Comparison of ENCODE assay signal across 1 cellular context in the genomic region with DNA sequence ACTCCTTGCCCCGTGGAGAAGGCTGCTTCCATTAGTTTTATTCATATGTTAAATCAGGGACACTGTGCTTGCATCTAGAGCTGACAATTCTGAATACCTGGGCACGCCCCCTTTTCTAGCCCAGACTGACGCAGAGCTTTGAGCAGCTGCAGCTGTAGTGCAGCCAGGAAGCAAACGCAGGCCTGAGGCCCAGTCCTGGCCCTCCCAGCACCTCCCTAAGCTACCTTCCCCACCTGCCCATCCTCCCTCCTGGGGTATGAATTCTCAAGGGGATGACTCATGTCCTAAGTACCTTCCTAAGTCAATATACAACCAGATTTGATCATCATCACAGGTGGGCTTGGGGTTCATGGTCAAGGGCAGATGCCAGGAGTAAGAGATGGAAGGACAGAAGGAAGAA.
TF ChIP-seq lines count a peak whose summit lies in the region.

No MANE protein-coding gene starts in this region.

TF ChIP-seq in endothelial cell of umbilical vein, 7 proteins besides CTCF, POLR2A, EP300 and RAD21:
- TF ChIP-seq FOS (IDR thresholded peaks at IDR 0.05; ENCODE audit: borderline replicate concordance, insufficient read depth, low read length) (no peak), EZH2 (IDR thresholded peaks at IDR 0.05; ENCODE audit: borderline replicate concordance, low read depth, low read length, severe bottlenecking) (no peak), JUN (IDR thresholded peaks at IDR 0.05; ENCODE audit: borderline replicate concordance, insufficient read depth, insufficient read length, low read depth) (no peak), POLR2AphosphoS5 (IDR thresholded peaks at IDR 0.05; ENCODE audit: insufficient read depth, low read depth, low read length) (no peak), GATA2 (IDR thresholded peaks at IDR 0.05; ENCODE audit: insufficient read depth, insufficient read length, low read depth, low read length) (no peak), MYC (IDR thresholded peaks at IDR 0.05; ENCODE audit: low read depth, low read length) (no peak)
- TF ChIP-seq, protein P1, sequence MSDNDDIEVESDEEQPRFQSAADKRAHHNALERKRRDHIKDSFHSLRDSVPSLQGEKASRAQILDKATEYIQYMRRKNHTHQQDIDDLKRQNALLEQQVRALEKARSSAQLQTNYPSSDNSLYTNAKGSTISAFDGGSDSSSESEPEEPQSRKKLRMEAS (IDR thresholded peaks at IDR 0.05; ENCODE audit: insufficient read depth, insufficient read length), result no peak
